Comparison of ENCODE assay signal across 8 cellular contexts in genomic region chr11:747176-748006, GRCh38. TPM values are rescaled to one million over a fixed set of nuclear protein-coding genes. Genes with fewer than 3 reads are reported as not detected.
DNase-seq lines count a peak whose midpoint lies in the region; ATAC-seq lines count a peak whose summit lies in the region.

TALDO1 (plus strand) TSS chr11:747464; CDS start chr11:747482, 18 bp downstream.

- ATAC-seq in GM18907 (IDR thresholded peaks at IDR 0.05; ENCODE audit: unreplicated experiment) (peak; percentile 93), HG03139 (IDR thresholded peaks at IDR 0.05; ENCODE audit: unreplicated experiment) (peak; percentile 81)
- peak; percentile 92 for ATAC-seq in activated CD4-positive, CD25-positive, alpha-beta regulatory T cell treated with anti-CD3 and anti-CD28 coated beads, Interleukin-2, amount 50 U/mL, for 24 hours

- DNase-seq in AG08396 (ENCODE audit: low spot score), result peak; percentile 98
- peak; percentile 98 for DNase-seq in NCI-H2227 (lab: John Stamatoyannopoulos, UW; ENCODE audit: unreplicated experiment)
- peak; percentile 96 for DNase-seq in cerebellum (ENCODE audit: low spot score)
- DNase-seq in kidney glomerular epithelial cell (lab: John Stamatoyannopoulos, UW), result peak; percentile 86
- peak; percentile 50 to 72 for DNase-seq in stimulated activated CD4-positive, alpha-beta T cell treated with anti-CD3 and anti-CD28 coated beads, Interleukin-1b, Interleukin-23, amount 100 ng/mL, for 1 hour (ENCODE audit: low read depth in 2 of 2)

RNA-seq across cellular contexts. Expression of gene TALDO1, which starts in this region (rescaled TPM):
- 52.0 TPM for total RNA-seq in cerebellum

Comparison
In these comparisons a context has a peak if more than half of its experiments do, and no peak if none do; other contexts are left out.
1. Peak in every context shown above with its lines: DNase-seq and ATAC-seq.